In the genomic region with DNA sequence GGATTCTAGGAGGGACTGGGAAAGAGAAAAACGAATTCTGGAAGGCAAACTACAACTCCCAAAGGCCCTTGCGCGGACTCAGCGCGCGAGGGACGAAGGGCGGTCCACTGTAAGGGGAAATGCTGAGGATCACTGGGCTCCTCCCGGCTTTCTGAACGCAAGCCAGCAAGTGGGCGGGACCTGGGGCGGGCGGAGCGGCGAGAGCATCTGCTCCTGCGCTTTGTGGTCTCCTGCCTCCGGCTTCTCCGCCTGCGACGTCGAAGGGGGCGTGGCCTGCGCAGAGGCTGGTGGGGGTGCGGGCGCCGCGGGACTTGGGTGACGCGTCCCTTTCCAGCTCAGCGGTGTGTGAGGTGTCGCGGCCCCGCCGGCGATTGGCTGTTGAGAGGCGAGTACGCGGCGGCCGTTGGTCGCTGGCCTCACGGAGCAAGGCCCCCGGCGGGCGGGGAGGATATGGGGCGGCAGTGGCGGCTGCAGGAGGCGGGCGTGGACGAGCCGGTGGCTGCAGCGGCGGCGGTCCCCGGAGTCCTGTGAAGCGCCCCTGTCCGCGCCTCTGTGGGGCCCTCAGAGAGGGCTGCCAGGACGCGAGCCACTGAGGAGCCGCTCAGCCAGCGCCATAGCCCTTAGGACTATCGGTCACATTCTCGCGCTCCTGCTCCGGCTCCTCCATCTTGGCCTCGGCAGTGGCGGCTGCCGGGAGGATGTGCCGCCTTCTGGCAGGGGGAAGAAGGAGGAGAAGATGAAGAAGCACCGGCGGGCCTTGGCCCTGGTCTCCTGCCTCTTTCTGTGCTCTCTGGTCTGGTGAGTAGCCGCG, we compare ENCODE assay signal across 8 cellular contexts. TPM values are rescaled to one million over a fixed set of nuclear protein-coding genes. Genes with fewer than 3 reads are reported as not detected.
DNase-seq lines count a peak whose midpoint lies in the region; ATAC-seq, FAIRE-seq and TF ChIP-seq lines count a peak whose summit lies in the region.

A gene with protein sequence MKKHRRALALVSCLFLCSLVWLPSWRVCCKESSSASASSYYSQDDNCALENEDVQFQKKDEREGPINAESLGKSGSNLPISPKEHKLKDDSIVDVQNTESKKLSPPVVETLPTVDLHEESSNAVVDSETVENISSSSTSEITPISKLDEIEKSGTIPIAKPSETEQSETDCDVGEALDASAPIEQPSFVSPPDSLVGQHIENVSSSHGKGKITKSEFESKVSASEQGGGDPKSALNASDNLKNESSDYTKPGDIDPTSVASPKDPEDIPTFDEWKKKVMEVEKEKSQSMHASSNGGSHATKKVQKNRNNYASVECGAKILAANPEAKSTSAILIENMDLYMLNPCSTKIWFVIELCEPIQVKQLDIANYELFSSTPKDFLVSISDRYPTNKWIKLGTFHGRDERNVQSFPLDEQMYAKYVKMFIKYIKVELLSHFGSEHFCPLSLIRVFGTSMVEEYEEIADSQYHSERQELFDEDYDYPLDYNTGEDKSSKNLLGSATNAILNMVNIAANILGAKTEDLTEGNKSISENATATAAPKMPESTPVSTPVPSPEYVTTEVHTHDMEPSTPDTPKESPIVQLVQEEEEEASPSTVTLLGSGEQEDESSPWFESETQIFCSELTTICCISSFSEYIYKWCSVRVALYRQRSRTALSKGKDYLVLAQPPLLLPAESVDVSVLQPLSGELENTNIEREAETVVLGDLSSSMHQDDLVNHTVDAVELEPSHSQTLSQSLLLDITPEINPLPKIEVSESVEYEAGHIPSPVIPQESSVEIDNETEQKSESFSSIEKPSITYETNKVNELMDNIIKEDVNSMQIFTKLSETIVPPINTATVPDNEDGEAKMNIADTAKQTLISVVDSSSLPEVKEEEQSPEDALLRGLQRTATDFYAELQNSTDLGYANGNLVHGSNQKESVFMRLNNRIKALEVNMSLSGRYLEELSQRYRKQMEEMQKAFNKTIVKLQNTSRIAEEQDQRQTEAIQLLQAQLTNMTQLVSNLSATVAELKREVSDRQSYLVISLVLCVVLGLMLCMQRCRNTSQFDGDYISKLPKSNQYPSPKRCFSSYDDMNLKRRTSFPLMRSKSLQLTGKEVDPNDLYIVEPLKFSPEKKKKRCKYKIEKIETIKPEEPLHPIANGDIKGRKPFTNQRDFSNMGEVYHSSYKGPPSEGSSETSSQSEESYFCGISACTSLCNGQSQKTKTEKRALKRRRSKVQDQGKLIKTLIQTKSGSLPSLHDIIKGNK (N-terminal part only) (plus strand): TSS at position 451 of the 811 bp plus-strand sequence. CDS start 286 bp downstream, at position 737.

- DNase-seq in NCI-H187 (lab: John Stamatoyannopoulos, UW) (peak; percentile 100), T-helper 2 cell (peak; percentile 99 to 100 (median 99)), left ventricle myocardium superior (peak; percentile 100), psoas muscle (peak; percentile 100), urothelium cell line (ENCODE audit: low spot score) (peak; percentile 99)

- no peaks in the 10 kb centered on the region for H3K36me3 ChIP-seq in psoas muscle (ENCODE audit: insufficient read depth in 1 of 2, low read depth in 1 of 2)

- no peak for TF ChIP-seq CTCF in psoas muscle (IDR thresholded peaks at IDR 0.05)

- FAIRE-seq in urothelium cell line (lab: Jason Lieb, UNC) = peak; percentile 83

- peak within 1 kb of the TSS; percentile 80 for H3K4me3 ChIP-seq in psoas muscle

- peak; percentile 86 for ATAC-seq in GM18498 (IDR thresholded peaks at IDR 0.05; ENCODE audit: unreplicated experiment)
- peak; percentile 79 for ATAC-seq in HG02938 (IDR thresholded peaks at IDR 0.05; ENCODE audit: unreplicated experiment)
- peak; percentile 95 for ATAC-seq in left ventricle myocardium superior
- ATAC-seq in psoas muscle = peak; percentile 95 to 97 (median 96)

- no peaks in the 10 kb centered on the region for H3K9me3 ChIP-seq in psoas muscle

- H3K4me1 ChIP-seq in psoas muscle = peaks cover 28% of the 10 kb centered on the region

- intact Hi-C loops in left ventricle myocardium superior (cut with micrococcal nuclease) = no loop called here
- intact Hi-C loops in psoas muscle (cut with DNase I) = loop anchor here (2.0 to 10.0 kb wide), 3 partner anchors 86 to 738 kb away; no protein-coding TSS in a partner anchor

- H3K27ac ChIP-seq in angular gyrus (ENCODE audit: low read depth, low read length) (peak within 1 kb of the TSS; percentile 100), psoas muscle (peak within 1 kb of the TSS; percentile 90)

- H3K27me3 ChIP-seq in psoas muscle (ENCODE audit: insufficient read depth in 3 of 3, low read length in 2 of 3) = no peaks in the 10 kb centered on the region

- WGBS in psoas muscle, 3 donors = 0% methylated on average over 64 to 74 of the region's 74 CpGs

RNA-seq across cellular contexts. Expression of the gene that starts here (rescaled TPM):
- total RNA-seq in left ventricle myocardium superior (19.1 TPM), psoas muscle (1 to 10 TPM; 6.2 to 8.2 (median 7.0) TPM)
- polyA plus RNA-seq in psoas muscle = 1 to 10 TPM; 2.6 to 6.9 (median 4.9) TPM

Comparison
In these comparisons a context has a peak if more than half of its experiments do, and no peak if none do; other contexts are left out.
1. Peak in every context shown above with its lines: DNase-seq, ATAC-seq, H3K4me3 ChIP-seq and H3K27ac ChIP-seq.